Comparison of ENCODE assay signal across 8 cellular contexts in the genomic region with DNA sequence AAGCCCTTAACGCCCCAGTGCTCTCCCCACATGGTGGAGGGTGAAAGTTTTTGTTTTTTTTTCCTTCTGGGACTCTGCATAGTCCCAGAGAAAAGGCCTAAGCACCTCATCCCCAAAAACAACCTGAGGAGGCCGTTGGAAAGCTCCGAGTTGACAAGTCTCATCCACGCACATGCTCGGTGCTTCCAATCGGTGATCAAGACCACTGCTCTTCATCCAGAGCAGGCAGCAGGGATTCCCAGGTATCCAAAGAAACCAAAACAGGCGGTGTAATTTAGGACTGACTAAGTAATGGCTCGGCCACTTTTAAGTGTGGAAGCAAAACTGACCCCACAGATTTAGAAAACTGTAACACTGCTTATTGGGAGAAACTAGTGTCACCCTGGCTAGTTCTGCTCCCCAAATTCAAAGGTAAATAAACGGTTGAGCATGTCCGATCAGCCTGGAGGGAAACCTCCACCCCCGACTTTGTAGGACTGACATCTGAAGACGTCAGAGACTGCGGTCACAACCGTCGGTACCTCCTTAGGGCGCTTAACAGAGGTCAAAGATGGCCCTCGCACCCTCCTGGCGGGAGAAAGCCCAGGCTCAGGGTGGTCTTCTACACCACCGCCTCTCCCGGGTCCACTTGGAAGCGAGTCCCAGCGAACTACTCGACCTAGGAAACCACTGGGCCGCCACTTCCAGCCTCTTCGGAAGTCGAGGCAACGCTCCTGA. TPM values are rescaled to one million over a fixed set of nuclear protein-coding genes. Genes with fewer than 3 reads are reported as not detected.
DNase-seq lines count a peak whose midpoint lies in the region; ATAC-seq and TF ChIP-seq lines count a peak whose summit lies in the region.

No MANE protein-coding gene starts in this region.

- POLR2A ChIA-PET in activated CD4-positive, alpha-beta T cell treated with anti-CD3 and anti-CD28 coated beads, Interleukin-2, amount 10 ng/mL, durations not matched to agents 7 days and 5 days (lab: Charles Lee): no interaction called here

- no peaks in the 10 kb centered on the region for H3K9me3 ChIP-seq in endocrine pancreas (ENCODE audit: control insufficient read depth, low read length)

- H3K36me3 ChIP-seq in endocrine pancreas (ENCODE audit: control insufficient read depth, insufficient read depth, low read length): no peaks in the 10 kb centered on the region

- ATAC-seq in omental fat pad (ENCODE audit: low FRiP score): peak; percentile 0

- H3K27me3 ChIP-seq in endocrine pancreas (ENCODE audit: control insufficient read depth, insufficient read depth, low read length): no peaks in the 10 kb centered on the region

- H3K4me3 ChIP-seq in NB4 (ENCODE audit: low read depth, low read length) (peak overlapping the region; percentile 50), endocrine pancreas (ENCODE audit: control insufficient read depth, insufficient read depth, low read length) (peak overlapping the region; percentile 54)

- no peak for DNase-seq in activated CD4-positive, alpha-beta T cell treated with anti-CD3 and anti-CD28 coated beads, Interleukin-2, amount 10 ng/mL, durations not matched to agents 7 days and 5 days
- no peak for DNase-seq in activated CD4-positive, alpha-beta T cell treated with anti-CD3 and anti-CD28 coated beads, Interleukin-2, amount 50 U/mL, for 4 hours
- DNase-seq in NB4 (ENCODE audit: low read depth) (no peak), omental fat pad (ENCODE audit: low spot score) (no peak), NCI-H187 treated with DMSO at 0.1 percent for 48 hours (lab: John Stamatoyannopoulos, UW) (no peak), NCI-H446 treated with DMSO at 0.1 percent for 48 hours (lab: John Stamatoyannopoulos, UW) (no peak), NCI-H82 (lab: John Stamatoyannopoulos, UW) (no peak)

- H3K4me3 Mint-ChIP-seq in activated CD4-positive, alpha-beta T cell treated with anti-CD3 and anti-CD28 coated beads, Interleukin-2, amount 10 ng/mL, durations not matched to agents 7 days and 5 days: peak overlapping the region; percentile 84

- peak overlapping the region; percentile 96 for H3K27ac Mint-ChIP-seq in activated CD4-positive, alpha-beta T cell treated with anti-CD3 and anti-CD28 coated beads, Interleukin-2, amount 10 ng/mL, durations not matched to agents 7 days and 5 days

- peaks cover 9% of the 10 kb centered on the region for H3K36me3 Mint-ChIP-seq in activated CD4-positive, alpha-beta T cell treated with anti-CD3 and anti-CD28 coated beads, Interleukin-2, amount 10 ng/mL, durations not matched to agents 7 days and 5 days (ENCODE audit: low read depth)

- peaks cover 21% of the 10 kb centered on the region for H3K4me1 Mint-ChIP-seq in activated CD4-positive, alpha-beta T cell treated with anti-CD3 and anti-CD28 coated beads, Interleukin-2, amount 10 ng/mL, durations not matched to agents 7 days and 5 days

- no peaks in the 10 kb centered on the region for H3K4me1 ChIP-seq in endocrine pancreas (ENCODE audit: control insufficient read depth, insufficient read depth, low read length)

- no peaks in the 10 kb centered on the region for H3K9me3 Mint-ChIP-seq in activated CD4-positive, alpha-beta T cell treated with anti-CD3 and anti-CD28 coated beads, Interleukin-2, amount 10 ng/mL, durations not matched to agents 7 days and 5 days

- no peak for TF ChIP-seq POLR2A in NB4 (IDR thresholded peaks at IDR 0.05; ENCODE audit: extremely low read depth, insufficient read length)

- H3K9ac ChIP-seq in endocrine pancreas (ENCODE audit: control insufficient read depth, insufficient read depth, low read length): peak overlapping the region; percentile 68

- TF ChIP-seq CTCF in NB4 (IDR thresholded peaks at IDR 0.05; ENCODE audit: low read depth, low read length) (no peak), omental fat pad (IDR thresholded peaks at IDR 0.05) (no peak)

- no peaks in the 10 kb centered on the region for H3K27me3 Mint-ChIP-seq in activated CD4-positive, alpha-beta T cell treated with anti-CD3 and anti-CD28 coated beads, Interleukin-2, amount 10 ng/mL, durations not matched to agents 7 days and 5 days

- CTCF ChIA-PET in activated CD4-positive, alpha-beta T cell treated with anti-CD3 and anti-CD28 coated beads, Interleukin-2, amount 10 ng/mL, durations not matched to agents 7 days and 5 days (lab: Charles Lee): interaction anchor here (0.9 to 1.0 kb wide), 2 partner anchors 15 to 30 kb away, joined by 3 to 4 read pairs; no protein-coding TSS in a partner anchor

RNA-seq across cellular contexts. Expression of a gene that starts 1.0 kb away (rescaled TPM):
- 1 to 10 TPM; 7.6 to 7.9 TPM for total RNA-seq in activated CD4-positive, alpha-beta T cell treated with anti-CD3 and anti-CD28 coated beads, Interleukin-2, amount 10 ng/mL, durations not matched to agents 7 days and 5 days
- 10 to 100 TPM in 1 of 4 donors, 1 to 10 TPM in 3; 6.6 to 10.4 (median 8.0) TPM for total RNA-seq in omental fat pad

RNA-seq across cellular contexts. Expression of a gene that starts 8.3 kb away (rescaled TPM):
- total RNA-seq in activated CD4-positive, alpha-beta T cell treated with anti-CD3 and anti-CD28 coated beads, Interleukin-2, amount 10 ng/mL, durations not matched to agents 7 days and 5 days: 10 to 100 TPM in 1 of 2 experiments, 1 to 10 TPM in 1; 9.0 to 12.7 TPM
- 10 to 100 TPM in 3 of 4 donors, 1 to 10 TPM in 1; 7.3 to 23.3 (median 15.8) TPM for total RNA-seq in omental fat pad

RNA-seq across cellular contexts. Expression of a gene that starts 23.7 kb away (rescaled TPM):
- 10 to 100 TPM in 1 of 2 experiments, 1 to 10 TPM in 1; 9.8 to 10.3 TPM for total RNA-seq in activated CD4-positive, alpha-beta T cell treated with anti-CD3 and anti-CD28 coated beads, Interleukin-2, amount 10 ng/mL, durations not matched to agents 7 days and 5 days
- total RNA-seq in omental fat pad: 1 to 10 TPM; 3.8 to 8.5 (median 6.0) TPM

RNA-seq across cellular contexts. Expression of a gene that starts 35.2 kb away (rescaled TPM):
- total RNA-seq in activated CD4-positive, alpha-beta T cell treated with anti-CD3 and anti-CD28 coated beads, Interleukin-2, amount 10 ng/mL, durations not matched to agents 7 days and 5 days: 1 to 10 TPM; 4.8 to 5.3 TPM
- total RNA-seq in omental fat pad: 1 to 10 TPM; 4.0 to 8.2 (median 4.6) TPM

RNA-seq across cellular contexts. Expression of a gene that starts 36.6 kb away (rescaled TPM):
- 10 to 100 TPM in 1 of 2 experiments, 1 to 10 TPM in 1; 9.8 to 10.2 TPM for total RNA-seq in activated CD4-positive, alpha-beta T cell treated with anti-CD3 and anti-CD28 coated beads, Interleukin-2, amount 10 ng/mL, durations not matched to agents 7 days and 5 days
- 1 to 10 TPM; 4.5 to 8.5 (median 5.6) TPM for total RNA-seq in omental fat pad
